ENCODE assay signal across 8 cellular contexts in the genomic region with DNA sequence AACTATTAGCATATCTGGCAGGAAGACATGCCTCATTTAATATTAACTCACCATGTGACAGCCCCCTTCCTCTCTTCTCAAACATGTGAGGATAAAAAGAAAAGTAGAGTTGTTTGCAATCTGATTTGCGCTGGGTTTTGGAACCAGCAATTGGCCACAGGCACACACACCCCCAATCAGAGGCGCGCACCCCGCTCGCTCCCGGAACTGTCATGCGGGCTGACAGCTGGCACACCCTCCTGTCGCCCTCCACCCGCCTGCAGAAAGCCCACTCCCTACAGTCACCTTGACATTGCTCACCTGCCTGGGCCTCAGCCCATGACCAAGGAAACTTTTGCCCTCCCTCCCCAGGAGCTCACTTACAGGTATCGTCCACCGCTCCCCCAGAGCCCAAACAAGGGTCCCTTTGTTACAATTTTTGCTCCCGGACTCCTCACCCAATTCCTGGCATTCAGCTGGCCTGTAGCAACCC.
DNase-seq lines count a peak whose midpoint lies in the region; ATAC-seq and TF ChIP-seq lines count a peak whose summit lies in the region.

No MANE protein-coding gene starts in this region.

- DNase-seq in AG20443 (ENCODE audit: low spot score), result peak; percentile 45
- peak; percentile 4 for DNase-seq in foreskin melanocyte
- no peak for DNase-seq in 8988T

- H3K9me3 ChIP-seq in HUES48 (ENCODE audit: control insufficient read depth, insufficient read depth, low read length) (no peaks in the 10 kb centered on the region), neuron (ENCODE audit: low read length) (no peaks in the 10 kb centered on the region)

- ATAC-seq in GM19324 (IDR thresholded peaks at IDR 0.05; ENCODE audit: low FRiP score, unreplicated experiment), result no peak
- no peak for ATAC-seq in GM19395 (IDR thresholded peaks at IDR 0.05; ENCODE audit: unreplicated experiment)

- H3K36me3 ChIP-seq in HUES48 (ENCODE audit: control insufficient read depth, insufficient read depth, low read length) (no peaks in the 10 kb centered on the region), neuron (ENCODE audit: insufficient read depth, low read length) (no peaks in the 10 kb centered on the region)

- H3K9ac ChIP-seq in HUES48 (ENCODE audit: low read depth, low read length), result peak overlapping the region; percentile 30; the same call in 1 of the 2 replicates

- TF ChIP-seq CTCF in VCaP (conservative IDR thresholded peaks at IDR 0.05), result no peak

- no peak overlapping the region for H3K27ac ChIP-seq in HUES48 (ENCODE audit: low read depth, low read length)
- H3K27ac ChIP-seq in VCaP, result peak overlapping the region; percentile 100

- peaks cover 11% of the 10 kb centered on the region for H3K27me3 ChIP-seq in HUES48 (ENCODE audit: control insufficient read depth, insufficient read depth, low read length)
- H3K27me3 ChIP-seq in neuron (ENCODE audit: insufficient read depth, low read length), result no peaks in the 10 kb centered on the region

- H2AFZ ChIP-seq in neuron (ENCODE audit: low read depth, low read length), result peak overlapping the region; percentile 98

- H3K4me1 ChIP-seq in HUES48 (ENCODE audit: control insufficient read depth, insufficient read depth, low read length) (peaks cover 17% of the 10 kb centered on the region), neuron (ENCODE audit: insufficient read depth, low read length) (peaks cover 3% of the 10 kb centered on the region)

- peak overlapping the region; percentile 91 for H3K4me3 ChIP-seq in HUES48 (ENCODE audit: low read depth, low read length)
- H3K4me3 ChIP-seq in neuron (ENCODE audit: low read length), result peak overlapping the region; percentile 90
